8 cellular contexts compared by ENCODE assay signal in the genomic region with DNA sequence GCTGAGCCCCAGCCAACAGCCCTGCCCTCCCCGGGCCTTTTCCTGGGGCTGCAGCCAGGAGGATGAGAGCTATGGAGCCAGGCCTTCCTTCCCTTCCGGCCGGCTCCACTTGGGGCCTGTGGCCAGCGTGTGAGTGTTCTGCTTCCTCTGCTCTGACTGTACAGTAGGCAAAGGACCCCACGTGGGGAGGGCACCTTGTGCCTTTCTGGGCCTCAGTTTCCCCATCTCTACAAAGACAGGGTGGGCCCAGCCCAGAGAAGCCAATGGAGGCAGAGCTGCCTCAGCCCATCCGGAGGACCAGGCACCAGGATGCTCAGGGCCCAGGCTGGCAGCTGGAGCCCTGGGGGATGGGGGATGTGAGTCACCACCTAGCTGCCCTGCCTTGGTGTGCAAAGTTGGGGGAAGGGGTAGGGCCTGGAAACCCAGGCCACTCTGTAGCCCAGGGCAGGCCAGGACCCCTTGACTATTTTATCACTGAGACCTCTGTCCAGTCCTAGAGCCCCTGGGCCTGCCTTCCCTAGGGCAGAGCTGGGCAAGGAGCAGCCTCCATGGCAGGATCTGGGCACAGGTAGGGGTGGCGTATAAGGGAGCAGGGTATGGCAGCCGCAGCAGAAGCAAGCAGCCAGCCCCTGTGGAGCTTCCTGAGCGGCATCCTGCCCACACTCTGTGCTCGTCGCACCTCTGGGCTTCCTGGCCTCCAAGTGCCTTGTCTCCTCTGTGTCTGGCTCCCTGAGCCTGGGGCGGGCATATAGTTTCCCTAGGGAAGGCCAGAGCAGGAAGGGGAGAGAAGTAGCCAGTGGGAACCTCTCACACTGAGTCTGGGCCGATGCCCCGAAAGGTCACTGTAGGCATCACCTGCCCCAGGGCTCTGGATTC. TPM values are rescaled to one million over a fixed set of nuclear protein-coding genes. Genes with fewer than 3 reads are reported as not detected.
A peak's percentile ranks its signal among the peaks of the same experiment; 100 is the strongest.
DNase-seq lines count a peak whose midpoint lies in the region; ATAC-seq and TF ChIP-seq lines count a peak whose summit lies in the region.

No MANE protein-coding gene starts in this region.

- H3K4me1 ChIP-seq in right atrium auricular region = peaks cover 0 to 20% of the 10 kb centered on the region in 2 donors

- H3K4me3 ChIP-seq in MG63 (no peak overlapping the region), right atrium auricular region (peak overlapping the region; percentile 5 to 14)

- H3K36me3 ChIP-seq in MG63 (no peaks in the 10 kb centered on the region), right atrium auricular region (no peaks in the 10 kb centered on the region)

- peak overlapping the region in 1 of 2 donors; percentile 56 for H3K27ac ChIP-seq in right atrium auricular region

- no peaks in the 10 kb centered on the region for H3K27me3 ChIP-seq in MG63
- no peaks in the 10 kb centered on the region for H3K27me3 ChIP-seq in right atrium auricular region

- no peak for TF ChIP-seq CTCF in right atrium auricular region (IDR thresholded peaks at IDR 0.05)

- no peak for ATAC-seq in GM18868 (IDR thresholded peaks at IDR 0.05; ENCODE audit: unreplicated experiment)

- DNase-seq in MG63 = peak; percentile 86
- DNase-seq in activated T-helper 1 cell treated with Interleukin-2 at 50 U/mL for 16 hours (ENCODE audit: low read depth) = peak; percentile 50
- DNase-seq in right atrium auricular region (ENCODE audit: low spot score) = no peak
- DNase-seq in stimulated activated naive CD4-positive, alpha-beta T cell treated with Interleukin-2 at 50 U/mL for 16 hours (lab: John Stamatoyannopoulos, UW) = peak; percentile 54
- DNase-seq in NCI-H345 treated with DMSO at 0.1 percent for 48 hours (lab: John Stamatoyannopoulos, UW; ENCODE audit: unreplicated experiment) = no peak
- no peak for DNase-seq in NCI-H187 treated with DMSO at 0.1 percent for 48 hours (lab: John Stamatoyannopoulos, UW)
- DNase-seq in germinal center (ENCODE audit: low spot score) = no peak

- H3K9me3 ChIP-seq in MG63 (no peaks in the 10 kb centered on the region), right atrium auricular region (no peaks in the 10 kb centered on the region)

RNA-seq across cellular contexts. Expression of gene PSTPIP1, which starts 1.8 kb away (rescaled TPM):
- not detected in 2 replicates for total RNA-seq in MG63 (2014; rRNA removed; shearing (Covaris generic); ENCODE audit: low replicate concordance)
- 1 to 10 TPM; 1.9 to 2.3 TPM for total RNA-seq in right atrium auricular region

Comparison
In these comparisons a context has a peak if more than half of its experiments do, and no peak if none do; other contexts are left out.
1. DNase-seq: peak in MG63 (single experiment), activated T-helper 1 cell treated with Interleukin-2 at 50 U/mL for 16 hours (single experiment) and stimulated activated naive CD4-positive, alpha-beta T cell treated with Interleukin-2 at 50 U/mL for 16 hours (single experiment); none in right atrium auricular region (single experiment), NCI-H345 treated with DMSO at 0.1 percent for 48 hours (single experiment), NCI-H187 treated with DMSO at 0.1 percent for 48 hours (single experiment) and germinal center (single experiment).